8 cellular contexts compared by ENCODE assay signal in the genomic region with DNA sequence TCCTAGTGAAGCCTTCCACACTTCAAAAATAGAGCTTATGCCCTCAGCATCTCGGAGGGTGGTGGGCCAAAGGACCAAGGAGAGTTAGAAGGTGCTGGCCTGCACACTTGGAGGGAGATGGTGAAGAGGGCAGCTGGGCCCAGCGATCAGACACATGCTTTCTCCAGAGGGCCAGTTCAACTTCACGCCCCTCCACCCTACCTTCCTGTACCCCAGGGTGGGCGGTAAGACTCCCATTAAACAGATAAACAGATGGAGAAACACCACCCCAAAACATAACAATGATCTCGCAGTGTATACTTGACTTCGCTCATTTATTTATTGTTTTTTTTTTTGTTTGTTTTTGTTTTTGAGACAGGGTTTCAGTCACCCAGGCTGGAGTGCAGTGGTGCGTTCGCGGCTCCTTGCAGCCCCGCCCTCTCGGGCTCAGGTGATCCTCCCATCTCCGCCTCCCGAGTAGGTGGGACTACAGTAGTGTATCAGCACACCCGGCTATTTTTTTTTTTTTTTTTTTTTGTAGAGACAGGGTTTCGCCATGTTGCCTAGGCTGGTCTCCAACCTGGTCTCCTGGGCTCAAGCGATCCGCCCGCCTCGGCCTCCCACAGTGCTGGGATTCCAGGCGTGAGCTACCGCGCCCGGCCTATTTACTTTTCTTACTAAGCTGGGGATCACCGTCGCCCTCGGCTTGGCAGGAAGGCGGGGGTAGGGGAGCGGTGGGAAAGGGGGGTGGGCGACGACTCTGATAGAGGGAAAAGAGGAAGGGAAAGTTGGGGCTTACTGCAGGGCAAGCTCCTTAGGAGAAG. TPM values are rescaled to one million over a fixed set of nuclear protein-coding genes. Genes with fewer than 3 reads are reported as not detected.
A peak's percentile ranks its signal among the peaks of the same experiment; 100 is the strongest.
DNase-seq lines count a peak whose midpoint lies in the region; ATAC-seq and TF ChIP-seq lines count a peak whose summit lies in the region.

No MANE protein-coding gene starts in this region.

- H3K4me3 ChIP-seq in BLaER1 (peak overlapping the region; percentile 97), PC-9 (peak overlapping the region; percentile 77), fibroblast of pulmonary artery (replicated peaks; ENCODE audit: low read depth, low read length) (peak overlapping the region; percentile 73), thoracic aorta (peak overlapping the region; percentile 90)

- no peaks in the 10 kb centered on the region for H3K27me3 Mint-ChIP-seq in IgD-negative memory B cell

- H4K20me1 ChIP-seq in BLaER1 (peaks cover 9% of the 10 kb centered on the region; the same call in 1 of the 2 replicates), PC-9 (ENCODE audit: insufficient read depth) (no peaks in the 10 kb centered on the region)

- H3K9ac ChIP-seq in BLaER1 = peak overlapping the region; percentile 97

- peaks cover 25% of the 10 kb centered on the region for H3K36me3 ChIP-seq in BLaER1
- H3K36me3 ChIP-seq in PC-9 (ENCODE audit: low read depth) = no peaks in the 10 kb centered on the region
- H3K36me3 ChIP-seq in thoracic aorta = no peaks in the 10 kb centered on the region

- peaks cover 7% of the 10 kb centered on the region; the same call in 1 of the 2 replicates for H3F3A ChIP-seq in PC-9 (ENCODE audit: insufficient read depth, low read depth)

- TSS peak; percentile 67 for BruUV-seq in PC-9 (replicated peaks; lab: Mats Ljungman, UMichigan)

- TF ChIP-seq CTCF in PC-9 (conservative IDR thresholded peaks at IDR 0.05) (no peak), fibroblast of pulmonary artery (IDR thresholded peaks at IDR 0.05; ENCODE audit: low read length, missing control alignments) (no peak), thoracic aorta (IDR thresholded peaks at IDR 0.05) (no peak)

- CTCF ChIA-PET in PC-9 (lab: Charles Lee) = no interaction called here

- H3K4me1 Mint-ChIP-seq in IgD-negative memory B cell = peaks cover 8 to 18% (median 10%) of the 10 kb centered on the region in 3 donors

- peaks cover 20% of the 10 kb centered on the region for H3K79me2 ChIP-seq in PC-9 (ENCODE audit: low read depth)

- ATAC-seq in GM19397 (IDR thresholded peaks at IDR 0.05; ENCODE audit: unreplicated experiment) = peak; percentile 36
- no peak for ATAC-seq in thoracic aorta (ENCODE audit: insufficient number of reproducible peaks, low FRiP score, low read depth)

- peak overlapping the region; percentile 80 for H2AFZ ChIP-seq in PC-9

- H3K4me3 Mint-ChIP-seq in IgD-negative memory B cell = peak overlapping the region; percentile 95 to 99 (median 98)

- intact Hi-C loops in PC-9 (cut with micrococcal nuclease; ENCODE audit: unreplicated experiment) = no loop called here

- H3K27me3 ChIP-seq in BLaER1 (no peaks in the 10 kb centered on the region), PC-9 (ENCODE audit: insufficient read depth, low read depth) (no peaks in the 10 kb centered on the region), thoracic aorta (replicated peaks; ENCODE audit: insufficient read depth) (no peaks in the 10 kb centered on the region)

- H3K27ac Mint-ChIP-seq in IgD-negative memory B cell = peak overlapping the region; percentile 95 to 99 (median 97)

- peak overlapping the region; percentile 95 for H3K4me2 ChIP-seq in BLaER1
- H3K4me2 ChIP-seq in PC-9 = peak overlapping the region; percentile 78

- H3K36me3 Mint-ChIP-seq in IgD-negative memory B cell = peaks cover 2% of the 10 kb centered on the region

- no peaks in the 10 kb centered on the region for H3K9me3 Mint-ChIP-seq in IgD-negative memory B cell

- DNase-seq in PC-9 (peak; percentile 76 to 77), fibroblast of pulmonary artery (ENCODE audit: low read depth) (peak; percentile 69), occipital lobe (lab: John Stamatoyannopoulos, UW) (peak; percentile 62), thoracic aorta (ENCODE audit: low spot score) (no peak)
- DNase-seq in activated T-helper 1 cell treated with anti-CD3 and anti-CD28 coated beads, Interleukin-2, amount 50 U/mL, for 16 hours (ENCODE audit: low read depth in 1 of 2, low spot score in 1 of 2) = peak; percentile 72 to 76

- H3K27ac ChIP-seq in BLaER1 (peak overlapping the region; percentile 96), PC-9 (peak overlapping the region; percentile 59), thoracic aorta (no peak overlapping the region)

- POLR2A ChIA-PET in PC-9 (lab: Charles Lee; ENCODE audit: unreplicated experiment) = interaction anchor here (0.8 kb wide), 1 partner anchor 275 kb away, joined by 7 read pairs; no protein-coding TSS in a partner anchor

- H3K4me1 ChIP-seq in BLaER1 (peaks cover 28% of the 10 kb centered on the region), PC-9 (replicated peaks; ENCODE audit: insufficient read depth) (peaks cover 17% of the 10 kb centered on the region), thoracic aorta (ENCODE audit: control insufficient read depth in 1 of 2, low read depth in 2 of 2) (peaks cover 0 to 18% of the 10 kb centered on the region in 2 donors)

- H3K9me2 ChIP-seq in PC-9 (ENCODE audit: insufficient read depth) = no peaks in the 10 kb centered on the region

- H3K9me3 ChIP-seq in BLaER1 (no peaks in the 10 kb centered on the region), PC-9 (ENCODE audit: insufficient read depth, low read depth) (no peaks in the 10 kb centered on the region), thoracic aorta (no peaks in the 10 kb centered on the region)

RNA-seq across cellular contexts. Expression of gene C10orf95, which starts 1.8 kb away (rescaled TPM):
- polyA plus RNA-seq in IgD-negative memory B cell = 0.70 TPM
- total RNA-seq in PC-9 (2021) (1.0 and 1.4 TPM in 2 replicates), occipital lobe (not detected), thoracic aorta (not detected)

RNA-seq across cellular contexts. Expression of gene CUEDC2, which starts 17.1 kb away (rescaled TPM):
- 51.8 TPM for polyA plus RNA-seq in IgD-negative memory B cell
- total RNA-seq in PC-9 (2021) (46.2 and 57.7 TPM in 2 replicates), occipital lobe (37.3 TPM), thoracic aorta (10 to 100 TPM; 40.8 to 53.2 TPM)

RNA-seq across cellular contexts. Expression of gene FBXL15, which starts 28.9 kb away (rescaled TPM):
- polyA plus RNA-seq in IgD-negative memory B cell = 40.5 TPM
- 6.2 and 12.7 TPM in 2 replicates for total RNA-seq in PC-9 (2021)
- 14.2 TPM for total RNA-seq in occipital lobe
- 10 to 100 TPM; 19.8 to 24.0 TPM for total RNA-seq in thoracic aorta

RNA-seq across cellular contexts. Expression of gene PSD, which starts 30.9 kb away (rescaled TPM):
- 2.8 TPM for polyA plus RNA-seq in IgD-negative memory B cell
- total RNA-seq in PC-9 (2021) (1.6 and 2.3 TPM in 2 replicates), occipital lobe (101 TPM), thoracic aorta (under 1 TPM in 1 of 2 donors, not detected in 1; 0.21 TPM)

RNA-seq across cellular contexts. Expression of gene ACTR1A, which starts 53.0 kb away (rescaled TPM):
- 53.4 TPM for polyA plus RNA-seq in IgD-negative memory B cell
- total RNA-seq in PC-9 (2021) (25.8 and 29.4 TPM in 2 replicates), occipital lobe (164 TPM), thoracic aorta (100 to 1,000 TPM in 1 of 2 donors, 10 to 100 TPM in 1; 98.0 to 116 TPM)

Comparison
In these comparisons a context has a peak if more than half of its experiments do, and no peak if none do; other contexts are left out.
1. H3K27ac ChIP-seq: peak in BLaER1 (single experiment) and PC-9 (single experiment); none in thoracic aorta (0 of 2).
2. Peak in every context shown above with its lines, with median percentiles within 50 percentile points of each other: H3K4me3 ChIP-seq.